8 cellular contexts compared by ENCODE assay signal in genomic region chr5:55936100-55936693, GRCh38. TPM values are rescaled to one million over a fixed set of nuclear protein-coding genes. Genes with fewer than 3 reads are reported as not detected.
A peak's percentile ranks its signal among the peaks of the same experiment; 100 is the strongest.
DNase-seq lines count a peak whose midpoint lies in the region; ATAC-seq lines count a peak whose summit lies in the region.

No MANE protein-coding gene starts in this region.

- DNase-seq in Daoy (ENCODE audit: low read depth) = peak; percentile 84
- peak; percentile 68 for DNase-seq in NCI-H345 (lab: John Stamatoyannopoulos, UW)
- DNase-seq in activated CD4-positive, alpha-beta T cell treated with anti-CD3 and anti-CD28 coated beads for 1 hour = peak; percentile 62
- peak; percentile 75 for DNase-seq in cerebellar cortex (ENCODE audit: low spot score)
- DNase-seq in left lobe of liver (ENCODE audit: low spot score) = peak; percentile 46
- DNase-seq in stimulated activated CD4-positive, alpha-beta T cell treated with anti-CD3 and anti-CD28 coated beads, Interleukin-4, amount 100 ng/mL, for 4 hours = peak; percentile 71 to 73

- ATAC-seq in HG02798 (IDR thresholded peaks at IDR 0.05; ENCODE audit: poor library complexity, unreplicated experiment) (peak; percentile 73), left lobe of liver (peak; percentile 47), HG03108 (IDR thresholded peaks at IDR 0.05; ENCODE audit: unreplicated experiment) (no peak)

RNA-seq across cellular contexts. Expression of gene IL6ST, which starts 58.6 kb away (rescaled TPM):
- total RNA-seq in Daoy (2014; rRNA removed; shearing (Covaris generic)) = 77.5 and 92.3 TPM in 2 replicates
- total RNA-seq in left lobe of liver = 154 TPM
